20 cellular contexts compared by ENCODE assay signal in genomic region chr13:33277351-33277750, GRCh38. TPM values are rescaled to one million over a fixed set of nuclear protein-coding genes. Genes with fewer than 3 reads are reported as not detected.
DNase-seq lines count a peak whose midpoint lies in the region; TF ChIP-seq lines count a peak whose summit lies in the region.
"Had no signal": no experiment of that assay in that cellular context is flagged by ENCODE, and none has a peak within 500 bp of the region (broad histone marks: within the 10 kb centered on the region; RNA-seq: fewer than 3 reads in every experiment).

No MANE protein-coding gene starts in this region.

- peak overlapping the region; percentile 71 for H3K27ac Mint-ChIP-seq in osteocyte (ENCODE audit: unreplicated experiment)
- no peak overlapping the region for H3K27ac Mint-ChIP-seq in T-helper 2 cell treated with Interferon-gamma antibody and Interleukin-4, amounts not matched to agents 5 μg/mL and 100 μg/mL, for 36 hours
- H3K27ac Mint-ChIP-seq: activated naive CD4-positive, alpha-beta T cell treated with anti-CD3 and anti-CD28 coated beads, Interleukin-2, amount 50 U/mL, for 24 hours; activated T-cell treated with anti-CD3 and anti-CD28 coated beads, Interleukin-2, amount 50 U/mL, for 72 hours; GM23338; naive B cell had no signal

- TF ChIP-seq POLR2A in testis (IDR thresholded peaks at IDR 0.05) = no peak

- no peaks in the 10 kb centered on the region for H3K27me3 Mint-ChIP-seq in osteocyte (ENCODE audit: unreplicated experiment)
- H3K27me3 Mint-ChIP-seq in T-helper 2 cell treated with Interferon-gamma antibody and Interleukin-4, amounts not matched to agents 5 μg/mL and 100 μg/mL, for 36 hours (ENCODE audit: low read depth) = peaks cover 6% of the 10 kb centered on the region

- H3K27ac ChIP-seq in SK-N-MC (peak overlapping the region; percentile 98), dorsolateral prefrontal cortex (peak overlapping the region in 58 of 59 donors; percentile 1 to 97 (median 72)), tibial artery (peak overlapping the region; percentile 45 to 77), testis (no peak overlapping the region)

- peaks cover 3% of the 10 kb centered on the region for H3K9me3 Mint-ChIP-seq in osteocyte (ENCODE audit: unreplicated experiment)
- no peaks in the 10 kb centered on the region for H3K9me3 Mint-ChIP-seq in T-helper 2 cell treated with Interferon-gamma antibody and Interleukin-4, amounts not matched to agents 5 μg/mL and 100 μg/mL, for 36 hours
- H3K9me3 Mint-ChIP-seq: activated naive CD4-positive, alpha-beta T cell treated with anti-CD3 and anti-CD28 coated beads, Interleukin-2, amount 50 U/mL, for 24 hours; activated T-cell treated with anti-CD3 and anti-CD28 coated beads, Interleukin-2, amount 50 U/mL, for 72 hours; GM23338; naive B cell had no signal

- H3K9me3 ChIP-seq in SK-N-MC (ENCODE audit: low read depth, low read length) (no peaks in the 10 kb centered on the region), tibial artery (no peaks in the 10 kb centered on the region), testis (no peaks in the 10 kb centered on the region)
- H3K9me3 ChIP-seq: pancreas, Peyer's patch had no signal

- peak overlapping the region; percentile 74 for H3K4me3 ChIP-seq in SK-N-MC
- H3K4me3 ChIP-seq in dorsolateral prefrontal cortex = no peak overlapping the region
- no peak overlapping the region for H3K4me3 ChIP-seq in tibial artery
- no peak overlapping the region for H3K4me3 ChIP-seq in testis
- H3K4me3 ChIP-seq: GM23338, K562, pancreas, Peyer's patch had no signal

- intact Hi-C loops in dorsolateral prefrontal cortex (cut with DNase I) (no loop called here), tibial artery (cut with DNase I; ENCODE audit: low total_unique reads) (no loop called here), testis (cut with DNase I; ENCODE audit: low total_unique reads) (no loop called here)

- 85 to 88% methylated on average over 2 of the region's 2 CpGs for WGBS in testis, 2 donors

- DNase-seq in SK-N-MC (ENCODE audit: low read depth, low spot score) (no peak), dorsolateral prefrontal cortex (no peak), osteocyte (ENCODE audit: extremely low spot score, unreplicated experiment) (no peak), tibial artery (no peak), inferior parietal cortex (ENCODE audit: extremely low spot score) (no peak), testis (no peak)
- no peak for DNase-seq in T-helper 2 cell treated with Interferon-gamma antibody and Interleukin-4, amounts not matched to agents 5 μg/mL and 100 μg/mL, for 36 hours (ENCODE audit: low spot score)
- DNase-seq: activated CD4-positive, alpha-beta T cell treated with anti-CD3 and anti-CD28 coated beads for 1 hour; activated T-cell treated with anti-CD3 and anti-CD28 coated beads, Interleukin-2, amount 50 U/mL, for 72 hours; brain microvascular endothelial cell; naive B cell; NCI-H187 treated with DMSO at 0.1 percent for 48 hours; NCI-H345; pancreas; Peyer's patch; small intestine; stimulated activated CD4-positive, alpha-beta T cell treated with anti-CD3 and anti-CD28 coated beads, Interleukin-4, amount 100 ng/mL, for 1 hour had no signal

- H3K4me3 Mint-ChIP-seq in osteocyte (ENCODE audit: unreplicated experiment) = no peak overlapping the region
- H3K4me3 Mint-ChIP-seq in T-helper 2 cell treated with Interferon-gamma antibody and Interleukin-4, amounts not matched to agents 5 μg/mL and 100 μg/mL, for 36 hours = no peak overlapping the region
- H3K4me3 Mint-ChIP-seq: activated naive CD4-positive, alpha-beta T cell treated with anti-CD3 and anti-CD28 coated beads, Interleukin-2, amount 50 U/mL, for 24 hours; activated T-cell treated with anti-CD3 and anti-CD28 coated beads, Interleukin-2, amount 50 U/mL, for 72 hours; GM23338; naive B cell had no signal

- no peaks in the 10 kb centered on the region for H3K27me3 ChIP-seq in dorsolateral prefrontal cortex
- H3K27me3 ChIP-seq in tibial artery = no peaks in the 10 kb centered on the region
- no peaks in the 10 kb centered on the region for H3K27me3 ChIP-seq in testis
- H3K27me3 ChIP-seq: brain microvascular endothelial cell, pancreas, Peyer's patch had no signal

- H3K4me1 ChIP-seq in tibial artery (peaks cover 5 to 81% (median 44%) of the 10 kb centered on the region in 4 donors), testis (peaks cover 11% of the 10 kb centered on the region)

- H3K9ac ChIP-seq in SK-N-MC (ENCODE audit: insufficient read length) = peak overlapping the region; percentile 62

- H3K4me1 Mint-ChIP-seq in osteocyte (ENCODE audit: unreplicated experiment) = peaks cover 96% of the 10 kb centered on the region
- no peaks in the 10 kb centered on the region for H3K4me1 Mint-ChIP-seq in T-helper 2 cell treated with Interferon-gamma antibody and Interleukin-4, amounts not matched to agents 5 μg/mL and 100 μg/mL, for 36 hours (ENCODE audit: low read depth)
- H3K4me1 Mint-ChIP-seq: activated naive CD4-positive, alpha-beta T cell treated with anti-CD3 and anti-CD28 coated beads, Interleukin-2, amount 50 U/mL, for 24 hours; naive B cell had no signal

- TF ChIP-seq CTCF in dorsolateral prefrontal cortex (IDR thresholded peaks at IDR 0.05 in 54 of 56, conservative IDR thresholded peaks at IDR 0.05 in 2 of 56; ENCODE audit: low read depth in 1 of 56, partially characterized antibody in 56 of 56) (no peak), osteocyte (IDR thresholded peaks at IDR 0.05) (no peak), tibial artery (IDR thresholded peaks at IDR 0.05) (no peak), testis (IDR thresholded peaks at IDR 0.05) (no peak)

- H3K36me3 ChIP-seq in SK-N-MC (ENCODE audit: insufficient read depth, low read length) (no peaks in the 10 kb centered on the region; the same call in 1 of the 2 replicates), tibial artery (no peaks in the 10 kb centered on the region), testis (ENCODE audit: low read depth, missing control alignments) (no peaks in the 10 kb centered on the region)
- H3K36me3 ChIP-seq: pancreas, Peyer's patch had no signal

- H3K36me3 Mint-ChIP-seq in osteocyte (ENCODE audit: unreplicated experiment) = peaks cover 42% of the 10 kb centered on the region
- H3K36me3 Mint-ChIP-seq in T-helper 2 cell treated with Interferon-gamma antibody and Interleukin-4, amounts not matched to agents 5 μg/mL and 100 μg/mL, for 36 hours (ENCODE audit: low read depth) = no peaks in the 10 kb centered on the region
- H3K36me3 Mint-ChIP-seq: activated naive CD4-positive, alpha-beta T cell treated with anti-CD3 and anti-CD28 coated beads, Interleukin-2, amount 50 U/mL, for 24 hours; naive B cell had no signal

RNA-seq across cellular contexts. Expression of gene STARD13, which starts 8.2 kb away (rescaled TPM):
- total RNA-seq in dorsolateral prefrontal cortex (10 to 100 TPM; 42.3 to 91.6 (median 62.0) TPM), osteocyte (64.8 and 72.0 TPM in 2 replicates), testis (10 to 100 TPM; 24.4 to 33.7 TPM)
- polyA plus RNA-seq in testis (ENCODE audit: insufficient read depth, low read depth, low replicate concordance) = 7.2 TPM
- polyA plus RNA-seq: K562 had no signal

Comparison
In these comparisons a context has a peak if more than half of its experiments do, and no peak if none do; other contexts are left out.
1. H3K27ac ChIP-seq: peak in SK-N-MC (single experiment), dorsolateral prefrontal cortex (58 of 59) and tibial artery (2 of 2); none in testis (0 of 2).